8 cellular contexts compared by ENCODE assay signal in genomic region chr10:119725550-119726290, GRCh38. TPM values are rescaled to one million over a fixed set of nuclear protein-coding genes. Genes with fewer than 3 reads are reported as not detected.
DNase-seq lines count a peak whose midpoint lies in the region; ATAC-seq and TF ChIP-seq lines count a peak whose summit lies in the region.

INPP5F (plus strand) TSS chr10:119726050; CDS start chr10:119726263, 213 bp downstream.

- H3K9me3 Mint-ChIP-seq in naive thymus-derived CD8-positive, alpha-beta T cell: peaks cover 0 to 3% (median 0%) of the 10 kb centered on the region in 9 donors

- no peaks in the 10 kb centered on the region for H3K36me3 Mint-ChIP-seq in naive thymus-derived CD8-positive, alpha-beta T cell

- peaks cover 21% of the 10 kb centered on the region for H3K79me2 ChIP-seq in DND-41 (ENCODE audit: insufficient read depth, low read length)
- H3K79me2 ChIP-seq in GM23248 (ENCODE audit: insufficient read depth): 0 out of 2 replicates have a peak, but pooled peaks cover 6% of the 10 kb centered on the region
- H3K79me2 ChIP-seq in fibroblast of lung (ENCODE audit: control insufficient read depth, insufficient read depth, low read length): peaks cover 5% of the 10 kb centered on the region

- H3K27me3 Mint-ChIP-seq in naive thymus-derived CD8-positive, alpha-beta T cell: no peaks in the 10 kb centered on the region

- H3K9ac ChIP-seq in DND-41 (ENCODE audit: low read depth, low read length) (peak within 1 kb of the TSS; percentile 76), GM23248 (peak within 1 kb of the TSS; percentile 85), fibroblast of lung (ENCODE audit: insufficient read depth, low read length) (peak within 1 kb of the TSS; percentile 78)

- no peaks in the 10 kb centered on the region for H3F3A ChIP-seq in GM23248 (ENCODE audit: insufficient read depth)

- TF ChIP-seq CTCF in DND-41 (IDR thresholded peaks at IDR 0.05; ENCODE audit: borderline replicate concordance, extremely low read depth, low read length, poor library complexity, severe bottlenecking) (peak; percentile 30), fibroblast of lung (conservative IDR thresholded peaks at IDR 0.05 in 1 of 2, IDR thresholded peaks at IDR 0.05 in 1 of 2; ENCODE audit: low read depth in 1 of 2, low read length in 2 of 2) (peak; percentile 15 to 18)

- POLR2A ChIA-PET in naive thymus-derived CD8-positive, alpha-beta T cell (lab: Charles Lee): interaction anchor here (0.7 to 2.4 kb wide), 14 partner anchors 9 to 562 kb away, joined by 3 to 22 read pairs (median 4); partner anchors contain the start of genes BAG3, GRK5, MCMBP and RGS10

- 2 to 3% methylated on average over 39 to 41 of the region's 84 CpGs for WGBS in GM23248 (ENCODE audit: low coverage in 1 of 2, low lambda C conversion rate in 2 of 2, missing lambda C conversion rate in 2 of 2), 2 experiments

- H3K4me1 Mint-ChIP-seq in naive thymus-derived CD8-positive, alpha-beta T cell: peaks cover 5 to 41% (median 26%) of the 10 kb centered on the region in 4 donors

- H3K9me3 ChIP-seq in DND-41 (ENCODE audit: insufficient read depth, low read length, severe bottlenecking) (peaks cover 2% of the 10 kb centered on the region), GM23248 (ENCODE audit: low read depth) (no peaks in the 10 kb centered on the region), fibroblast of lung (ENCODE audit: control insufficient read depth, insufficient read depth, low read depth, low read length) (no peaks in the 10 kb centered on the region)

- peak within 1 kb of the TSS; percentile 93 for H2AFZ ChIP-seq in DND-41 (ENCODE audit: low read depth, low read length)
- peak within 1 kb of the TSS; percentile 94 for H2AFZ ChIP-seq in GM23248
- H2AFZ ChIP-seq in fibroblast of lung (ENCODE audit: low read length): peak within 1 kb of the TSS; percentile 89

- peaks cover 41% of the 10 kb centered on the region for H3K4me1 ChIP-seq in DND-41 (ENCODE audit: insufficient read depth, low read length)
- H3K4me1 ChIP-seq in GM23248 (ENCODE audit: insufficient read depth): peaks cover 15% of the 10 kb centered on the region; the same call in 1 of the 2 replicates
- H3K4me1 ChIP-seq in fibroblast of lung (ENCODE audit: control insufficient read depth, extremely low read depth, insufficient read depth, low read length): peaks cover 8% of the 10 kb centered on the region

- H3K27me3 ChIP-seq in DND-41 (ENCODE audit: insufficient read depth, low read length, poor library complexity) (no peaks in the 10 kb centered on the region), GM23248 (replicated peaks; ENCODE audit: insufficient read depth) (no peaks in the 10 kb centered on the region), fibroblast of lung (ENCODE audit: control insufficient read depth, insufficient read depth, low read length) (no peaks in the 10 kb centered on the region)

- H3K27ac Mint-ChIP-seq in naive thymus-derived CD8-positive, alpha-beta T cell: peak within 1 kb of the TSS; percentile 27 to 93 (median 81)

- H3K4me2 ChIP-seq in DND-41 (ENCODE audit: insufficient read depth, low read length) (peak within 1 kb of the TSS; percentile 83), GM23248 (ENCODE audit: unreplicated experiment) (peak within 1 kb of the TSS; percentile 91), fibroblast of lung (ENCODE audit: extremely low read depth, insufficient read depth, low read length) (peak within 1 kb of the TSS; percentile 94)

- no peaks in the 10 kb centered on the region; the same call in 1 of the 2 replicates for H4K20me1 ChIP-seq in DND-41 (ENCODE audit: insufficient read depth, low read length)
- no peaks in the 10 kb centered on the region for H4K20me1 ChIP-seq in GM23248 (ENCODE audit: insufficient read depth)
- H4K20me1 ChIP-seq in fibroblast of lung (ENCODE audit: control insufficient read depth, extremely low read depth, insufficient read depth, low read length): no peaks in the 10 kb centered on the region

- peak within 1 kb of the TSS; percentile 68 for H3K27ac ChIP-seq in DND-41 (ENCODE audit: low read length)
- peak within 1 kb of the TSS; percentile 38; the same call in 1 of the 2 replicates for H3K27ac ChIP-seq in GM23248
- peak within 1 kb of the TSS; percentile 80 for H3K27ac ChIP-seq in fibroblast of lung (ENCODE audit: insufficient read depth, low read length)

- in situ Hi-C loops in GM23248 (cut with MboI): no loop called here

- peak within 1 kb of the TSS; percentile 81 to 94 (median 91) for H3K4me3 Mint-ChIP-seq in naive thymus-derived CD8-positive, alpha-beta T cell

- peak within 1 kb of the TSS; percentile 79 to 80; a peak in 3 of 4 replicates for H3K4me3 ChIP-seq in DND-41 (ENCODE audit: low read depth in 1 of 2, low read length in 2 of 2)
- H3K4me3 ChIP-seq in GM23248: peak within 1 kb of the TSS; percentile 82
- peak within 1 kb of the TSS; percentile 62 to 81 (median 78) for H3K4me3 ChIP-seq in fibroblast of lung (replicated peaks in 1 of 4; ENCODE audit: control extremely low read depth in 1 of 4, insufficient read depth in 1 of 4, low read depth in 3 of 4, low read length in 4 of 4)

- DNase-seq in DND-41 (peak; percentile 99), GM23248 (peak; percentile 99), Kasumi-1 (lab: John Stamatoyannopoulos, UW) (peak; percentile 100), RKO (ENCODE audit: low spot score) (peak; percentile 97), fibroblast of lung (ENCODE audit: low read depth in 2 of 2) (peak; percentile 96 to 97)
- peak; percentile 99 for DNase-seq in activated T-helper 1 cell treated with anti-CD3 and anti-CD28 coated beads, Interleukin-2, amount 50 U/mL, for 16 hours (ENCODE audit: low read depth in 1 of 2, low spot score in 1 of 2)
- peak; percentile 90 to 99 (median 96) for DNase-seq in naive thymus-derived CD8-positive, alpha-beta T cell
- DNase-seq in stimulated activated naive CD4-positive, alpha-beta T cell (lab: John Stamatoyannopoulos, UW): peak; percentile 93 to 98 (median 97)

- H3K36me3 ChIP-seq in DND-41 (ENCODE audit: insufficient read depth, low read length): no peaks in the 10 kb centered on the region
- no peaks in the 10 kb centered on the region for H3K36me3 ChIP-seq in GM23248 (ENCODE audit: low read depth)
- H3K36me3 ChIP-seq in fibroblast of lung (ENCODE audit: control insufficient read depth, insufficient read depth, low read length): no peaks in the 10 kb centered on the region

- H3K9me2 ChIP-seq in GM23248 (ENCODE audit: insufficient read depth): no peaks in the 10 kb centered on the region

- peak; percentile 89 for ATAC-seq in DND-41 (ENCODE audit: insufficient read depth, low read depth)
- ATAC-seq in naive thymus-derived CD8-positive, alpha-beta T cell: peak; percentile 88 to 92

RNA-seq across cellular contexts. Expression of gene INPP5F, which starts in this region (rescaled TPM):
- 9.9 and 10.9 TPM in 2 replicates for total RNA-seq in GM23248 (2014; rRNA removed; shearing (Covaris generic))
- polyA plus RNA-seq in GM23248 (2016; fragmentation: Nextera tagmentation; extraction: Ambion mirVana) (6.6 and 8.5 TPM in 2 replicates), fibroblast of lung (15.0 and 19.0 TPM in 2 replicates)
- total RNA-seq in fibroblast of lung: 18.5 and 23.3 TPM in 2 replicates
- polyA plus RNA-seq in fibroblast of lung (2012): 12.5 and 16.8 TPM in 2 replicates
- polyA minus RNA-seq in fibroblast of lung (ENCODE audit: low replicate concordance): 3.1 and 13.7 TPM in 2 replicates
- 10 to 100 TPM in 1 of 2 experiments, 1 to 10 TPM in 1; 8.5 to 10.9 TPM for total RNA-seq in naive thymus-derived CD8-positive, alpha-beta T cell
- polyA plus RNA-seq in naive thymus-derived CD8-positive, alpha-beta T cell: 1 to 10 TPM; 1.4 to 2.5 (median 2.4) TPM

Comparison
In these comparisons a context has a peak if more than half of its experiments do, and no peak if none do; other contexts are left out.
1. Peak in every context shown above with its lines: DNase-seq, ATAC-seq, H3K4me3 ChIP-seq and H3K27ac ChIP-seq.